ENCODE assay signal across 1 cellular context in genomic region chr19:42242512-42243409, GRCh38.
TF ChIP-seq lines count a peak whose summit lies in the region.

GSK3A (minus strand) TSS chr19:42242602; CDS start chr19:42242465, 137 bp downstream.

TF ChIP-seq in WTC11, 78 proteins besides CTCF, POLR2A, EP300 and RAD21 (continued from another document):
- TF ChIP-seq ZNF532 (CRISPR knock-in tag; IDR thresholded peaks at IDR 0.05; ENCODE audit: borderline replicate concordance) (no peak), USF1 (CRISPR knock-in tag; IDR thresholded peaks at IDR 0.05) (peak; percentile 43; the same call in 1 of the 2 replicates), CDX4 (CRISPR knock-in tag; IDR thresholded peaks at IDR 0.05; ENCODE audit: borderline replicate concordance) (no peak)
